8 cellular contexts compared by ENCODE assay signal in genomic region chr16:56682703-56683397, GRCh38. TPM values are rescaled to one million over a fixed set of nuclear protein-coding genes. Genes with fewer than 3 reads are reported as not detected.
DNase-seq lines count a peak whose midpoint lies in the region; ATAC-seq, FAIRE-seq and TF ChIP-seq lines count a peak whose summit lies in the region.

No MANE protein-coding gene starts in this region.

- no peak for DNase-seq in AG10803 (ENCODE audit: low read depth)
- DNase-seq in GM23248: peak; percentile 28
- DNase-seq in activated B cell treated with CpG ODN at 0.5 μM for 24 hours: no peak
- no peak for DNase-seq in left ventricle myocardium inferior
- DNase-seq in H54 (ENCODE audit: insufficient read length, low spot score): no peak
- DNase-seq in HuH-7 (ENCODE audit: low spot score): no peak

- no peaks in the 10 kb centered on the region for H3K36me3 Mint-ChIP-seq in activated B cell treated with CpG ODN at 0.5 μM for 24 hours (ENCODE audit: low read depth)

- peaks cover 11% of the 10 kb centered on the region for H3K4me1 Mint-ChIP-seq in activated B cell treated with CpG ODN at 0.5 μM for 24 hours

- no peaks in the 10 kb centered on the region; the same call in 1 of the 2 replicates for H3F3A ChIP-seq in GM23248 (ENCODE audit: insufficient read depth)

- 6 to 9% methylated on average over 8 of the region's 8 CpGs for WGBS in GM23248 (ENCODE audit: low coverage in 1 of 2, low lambda C conversion rate in 2 of 2, missing lambda C conversion rate in 2 of 2), 2 experiments

- H3K9me3 Mint-ChIP-seq in activated B cell treated with CpG ODN at 0.5 μM for 24 hours: no peaks in the 10 kb centered on the region

- peaks cover 6% of the 10 kb centered on the region for H3K27me3 Mint-ChIP-seq in activated B cell treated with CpG ODN at 0.5 μM for 24 hours

- ATAC-seq in activated B cell treated with CpG ODN at 0.5 μM for 24 hours (ENCODE audit: low read depth) (no peak), HG03571 (IDR thresholded peaks at IDR 0.05; ENCODE audit: unreplicated experiment) (no peak)

- H3K9ac ChIP-seq in GM23248: peak overlapping the region; percentile 76

- H3K4me3 ChIP-seq in AG10803 (ENCODE audit: low read length): peak overlapping the region; percentile 79
- H3K4me3 ChIP-seq in GM23248: peak overlapping the region; percentile 79
- H3K4me3 ChIP-seq in left ventricle myocardium inferior: peak overlapping the region; percentile 80
- peak overlapping the region; percentile 49 to 74 (median 62) for H3K4me3 ChIP-seq in skin epidermis

- H3K27ac ChIP-seq in GM23248 (0 out of 2 replicates have a peak overlapping the region, but pooled peaks have one; percentile 4), left ventricle myocardium inferior (replicated peaks) (peak overlapping the region; percentile 94), skin epidermis (peak overlapping the region; percentile 25 to 97 (median 88))

- H3K36me3 ChIP-seq in GM23248 (ENCODE audit: low read depth) (no peaks in the 10 kb centered on the region), left ventricle myocardium inferior (no peaks in the 10 kb centered on the region)

- peak overlapping the region; percentile 78 for H2AFZ ChIP-seq in GM23248

- H3K9me2 ChIP-seq in GM23248 (ENCODE audit: insufficient read depth): no peaks in the 10 kb centered on the region

- no peaks in the 10 kb centered on the region for H3K79me2 ChIP-seq in GM23248 (ENCODE audit: insufficient read depth)

- H3K4me2 ChIP-seq in GM23248 (ENCODE audit: unreplicated experiment): peak overlapping the region; percentile 80

- CTCF ChIA-PET in activated B cell treated with CpG ODN at 0.5 μM for 24 hours (lab: Charles Lee): interaction anchor here (1.8 kb wide), 1 partner anchor 19 kb away, joined by 7 read pairs; no protein-coding TSS in a partner anchor

- intact Hi-C loops in activated B cell treated with CpG ODN at 0.5 μM for 24 hours (cut with micrococcal nuclease) (loop anchor here (1.0 to 5.0 kb wide), 8 partner anchors 20 to 166 kb away; partner anchors contain the start of genes MT1F, MT2A and NUP93), left ventricle myocardium inferior (cut with micrococcal nuclease) (no loop called here)

- POLR2A ChIA-PET in activated B cell treated with CpG ODN at 0.5 μM for 24 hours (lab: Charles Lee): interaction anchor here (0.6 to 1.8 kb wide), 11 partner anchors 13 to 187 kb away, joined by 3 to 9 read pairs (median 4); partner anchors contain the start of genes MT1F and MT2A

- H3K9me3 ChIP-seq in GM23248 (ENCODE audit: low read depth): no peaks in the 10 kb centered on the region
- H3K9me3 ChIP-seq in left ventricle myocardium inferior (replicated peaks): peaks cover 7% of the 10 kb centered on the region

- H3K27me3 ChIP-seq in GM23248 (replicated peaks; ENCODE audit: insufficient read depth) (no peaks in the 10 kb centered on the region), left ventricle myocardium inferior (ENCODE audit: low read depth) (no peaks in the 10 kb centered on the region)

- no peak for FAIRE-seq in H54 (lab: Jason Lieb, UNC)

- no peak for TF ChIP-seq POLR2A in H54 (IDR thresholded peaks at IDR 0.05; ENCODE audit: low read depth, low read length)

- TF ChIP-seq CTCF in AG10803 (conservative IDR thresholded peaks at IDR 0.05; ENCODE audit: low read length) (no peak), activated B cell treated with CpG ODN at 0.5 μM for 24 hours (IDR thresholded peaks at IDR 0.05) (no peak), left ventricle myocardium inferior (IDR thresholded peaks at IDR 0.05; ENCODE audit: borderline replicate concordance) (no peak)

- in situ Hi-C loops in GM23248 (cut with MboI): no loop called here

- H3K4me1 ChIP-seq in GM23248 (ENCODE audit: insufficient read depth): peaks cover 14% of the 10 kb centered on the region; the same call in 1 of the 2 replicates
- peaks cover 67% of the 10 kb centered on the region for H3K4me1 ChIP-seq in left ventricle myocardium inferior

- peak overlapping the region; percentile 84 for H3K27ac Mint-ChIP-seq in activated B cell treated with CpG ODN at 0.5 μM for 24 hours

- no peaks in the 10 kb centered on the region for H4K20me1 ChIP-seq in GM23248 (ENCODE audit: insufficient read depth)

- H3K4me3 Mint-ChIP-seq in activated B cell treated with CpG ODN at 0.5 μM for 24 hours: peak overlapping the region; percentile 93

RNA-seq across cellular contexts. Expression of gene MT1X, which starts 0.6 kb away (rescaled TPM):
- total RNA-seq in GM23248 (2014; rRNA removed; shearing (Covaris generic)): 26.2 and 113 TPM in 2 replicates
- polyA plus RNA-seq in GM23248 (2016; fragmentation: Nextera tagmentation; extraction: Ambion mirVana): 126 and 146 TPM in 2 replicates
- 36.3 and 48.9 TPM in 2 replicates for total RNA-seq in activated B cell treated with CpG ODN at 0.5 μM for 24 hours
- 91.8 TPM for total RNA-seq in left ventricle myocardium inferior

RNA-seq across cellular contexts. Expression of gene MT1H, which starts 13.2 kb away (rescaled TPM):
- not detected in 2 replicates for total RNA-seq in GM23248 (2014; rRNA removed; shearing (Covaris generic))
- not detected in 2 replicates for polyA plus RNA-seq in GM23248 (2016; fragmentation: Nextera tagmentation; extraction: Ambion mirVana)
- 1.3 TPM in 1 of 2 replicates, not detected in the other for total RNA-seq in activated B cell treated with CpG ODN at 0.5 μM for 24 hours
- not detected for total RNA-seq in left ventricle myocardium inferior

RNA-seq across cellular contexts. Expression of gene MT1G, which starts 15.0 kb away (rescaled TPM):
- total RNA-seq in GM23248 (2014; rRNA removed; shearing (Covaris generic)): not detected in 2 replicates
- polyA plus RNA-seq in GM23248 (2016; fragmentation: Nextera tagmentation; extraction: Ambion mirVana): 3.3 and 4.4 TPM in 2 replicates
- total RNA-seq in activated B cell treated with CpG ODN at 0.5 μM for 24 hours (0.69 TPM in 1 of 2 replicates, not detected in the other), left ventricle myocardium inferior (not detected)

RNA-seq across cellular contexts. Expression of gene MT1F, which starts 25.1 kb away (rescaled TPM):
- total RNA-seq in GM23248 (2014; rRNA removed; shearing (Covaris generic)): 1.1 TPM in 1 of 2 replicates, not detected in the other
- 4.5 and 5.4 TPM in 2 replicates for polyA plus RNA-seq in GM23248 (2016; fragmentation: Nextera tagmentation; extraction: Ambion mirVana)
- 21.4 and 22.8 TPM in 2 replicates for total RNA-seq in activated B cell treated with CpG ODN at 0.5 μM for 24 hours
- total RNA-seq in left ventricle myocardium inferior: 0.85 TPM

RNA-seq across cellular contexts. Expression of gene MT1B, which starts 31.2 kb away (rescaled TPM):
- not detected in 2 replicates for total RNA-seq in GM23248 (2014; rRNA removed; shearing (Covaris generic))
- not detected in 2 replicates for polyA plus RNA-seq in GM23248 (2016; fragmentation: Nextera tagmentation; extraction: Ambion mirVana)
- total RNA-seq in activated B cell treated with CpG ODN at 0.5 μM for 24 hours (not detected in 2 replicates), left ventricle myocardium inferior (not detected)

Comparison
In these comparisons a context has a peak if more than half of its experiments do, and no peak if none do; other contexts are left out.
1. H3K27ac ChIP-seq: peak in every context shown above with its lines; median percentile 94 in left ventricle myocardium inferior; 88 in skin epidermis; 4 in GM23248.